Comparison of ENCODE assay signal across 28 cellular contexts in genomic region chr12:3281588-3282150, GRCh38.
DNase-seq lines count a peak whose midpoint lies in the region; ATAC-seq lines count a peak whose summit lies in the region.
"Had no signal": no experiment of that assay in that cellular context is flagged by ENCODE, and none has a peak within 500 bp of the region (broad histone marks: within the 10 kb centered on the region; RNA-seq: fewer than 3 reads in every experiment).

No MANE protein-coding gene starts in this region.

- no peak overlapping the region for H3K27ac Mint-ChIP-seq in stimulated activated naive B cell treated with anti-CD40 and anti-IgM and Interleukin-4, amounts not matched to agents 10 μg/mL and 1 μg/mL and 100 μg/mL, for 72 hours
- no peak overlapping the region for H3K27ac Mint-ChIP-seq in CD8-positive, alpha-beta memory T cell
- H3K27ac Mint-ChIP-seq: activated CD4-positive, alpha-beta T cell treated with anti-CD3 and anti-CD28 coated beads, Interleukin-2, amount 10 ng/mL, durations not matched to agents 24 days and 14 days; CD4-positive, alpha-beta T cell had no signal

- intact Hi-C loops in left ventricle myocardium superior (cut with micrococcal nuclease): no loop called here

- H3K36me3 Mint-ChIP-seq in stimulated activated naive B cell treated with anti-CD40 and anti-IgM and Interleukin-4, amounts not matched to agents 10 μg/mL and 1 μg/mL and 100 μg/mL, for 72 hours: no peaks in the 10 kb centered on the region
- H3K36me3 Mint-ChIP-seq in CD8-positive, alpha-beta memory T cell: no peaks in the 10 kb centered on the region

- no peaks in the 10 kb centered on the region for H3K9me3 Mint-ChIP-seq in stimulated activated naive B cell treated with anti-CD40 and anti-IgM and Interleukin-4, amounts not matched to agents 10 μg/mL and 1 μg/mL and 100 μg/mL, for 72 hours
- H3K9me3 Mint-ChIP-seq in CD8-positive, alpha-beta memory T cell: no peaks in the 10 kb centered on the region
- H3K9me3 Mint-ChIP-seq: activated CD4-positive, alpha-beta T cell treated with anti-CD3 and anti-CD28 coated beads, Interleukin-2, amount 10 ng/mL, durations not matched to agents 24 days and 14 days; CD4-positive, alpha-beta T cell had no signal

- H3K27me3 ChIP-seq in CD8-positive, alpha-beta memory T cell (ENCODE audit: insufficient read depth, low read length, poor library complexity, severe bottlenecking): no peaks in the 10 kb centered on the region
- H3K27me3 ChIP-seq: adrenal gland, brain microvascular endothelial cell, suprapubic skin had no signal

- no peaks in the 10 kb centered on the region for H3K4me1 ChIP-seq in CD8-positive, alpha-beta memory T cell (ENCODE audit: insufficient read depth, low read length)
- H3K4me1 ChIP-seq: adrenal gland had no signal

- H3K36me3 ChIP-seq in CD8-positive, alpha-beta memory T cell (ENCODE audit: insufficient read depth, low read length): no peaks in the 10 kb centered on the region

- no peak overlapping the region for H3K4me3 Mint-ChIP-seq in stimulated activated naive B cell treated with anti-CD40 and anti-IgM and Interleukin-4, amounts not matched to agents 10 μg/mL and 1 μg/mL and 100 μg/mL, for 72 hours
- no peak overlapping the region for H3K4me3 Mint-ChIP-seq in CD8-positive, alpha-beta memory T cell
- H3K4me3 Mint-ChIP-seq: activated CD4-positive, alpha-beta T cell treated with anti-CD3 and anti-CD28 coated beads, Interleukin-2, amount 10 ng/mL, durations not matched to agents 24 days and 14 days; CD4-positive, alpha-beta T cell had no signal

- CTCF ChIA-PET in CD8-positive, alpha-beta memory T cell (lab: Charles Lee): interaction anchor here (1.3 kb wide), 1 partner anchor 11 kb away, joined by 3 read pairs; no protein-coding TSS in a partner anchor

- no peak overlapping the region for H3K27ac ChIP-seq in CD8-positive, alpha-beta memory T cell (ENCODE audit: low read depth, low read length)
- H3K27ac ChIP-seq: 22Rv1, adrenal gland, brain microvascular endothelial cell, epithelial cell of prostate, parathyroid adenoma, RWPE1, spleen, suprapubic skin, VCaP had no signal

- H3K4me3 ChIP-seq in CD8-positive, alpha-beta memory T cell (ENCODE audit: low read length): no peak overlapping the region
- H3K4me3 ChIP-seq: adrenal gland, lung, spleen, suprapubic skin had no signal

- peaks cover 32 to 41% of the 10 kb centered on the region in 2 donors for H3K27me3 Mint-ChIP-seq in stimulated activated naive B cell treated with anti-CD40 and anti-IgM and Interleukin-4, amounts not matched to agents 10 μg/mL and 1 μg/mL and 100 μg/mL, for 72 hours
- H3K27me3 Mint-ChIP-seq in CD8-positive, alpha-beta memory T cell: peaks cover 5 to 20% of the 10 kb centered on the region in 2 donors

- H3K9me3 ChIP-seq in CD8-positive, alpha-beta memory T cell (ENCODE audit: low read length): no peaks in the 10 kb centered on the region
- H3K9me3 ChIP-seq: adrenal gland, spleen, suprapubic skin had no signal

- ATAC-seq in left ventricle myocardium superior: peak; percentile 70
- ATAC-seq in stimulated activated naive B cell treated with anti-CD40 and anti-IgM and Interleukin-4, amounts not matched to agents 10 μg/mL and 1 μg/mL and 100 μg/mL, for 72 hours (replicated peaks): peak; percentile 70 to 93

- DNase-seq in DMS79 treated with DMSO at 0.1 percent for 48 hours (lab: John Stamatoyannopoulos, UW) (peak; percentile 73), DMS79 (lab: John Stamatoyannopoulos, UW) (no peak), amniotic epithelial cell (ENCODE audit: low read depth) (peak; percentile 56), left ventricle myocardium superior (peak; percentile 49), DMS 273 treated with DMSO at 0.1 percent for 48 hours (lab: John Stamatoyannopoulos, UW) (no peak), AML-193 (lab: John Stamatoyannopoulos, UW) (no peak)
- DNase-seq in stimulated activated naive B cell treated with anti-CD40 and anti-IgM and Interleukin-4, amounts not matched to agents 10 μg/mL and 1 μg/mL and 100 μg/mL, for 72 hours: peak; percentile 29
- DNase-seq in CD8-positive, alpha-beta memory T cell: no peak
- DNase-seq: activated CD4-positive, alpha-beta T cell treated with anti-CD3 and anti-CD28 coated beads, Interleukin-2, amount 10 ng/mL, durations not matched to agents 24 days and 14 days; activated naive CD4-positive, alpha-beta T cell treated with Interleukin-2 at 50 U/mL for 16 hours; activated T-cell treated with anti-CD3 and anti-CD28 coated beads, Interleukin-2, amount 50 U/mL, for 1 hour; brain microvascular endothelial cell; CD4-positive, alpha-beta T cell; effector CD4-positive, alpha-beta T cell; GOT3; kidney; NCI-H2081; NCI-H226; right cardiac atrium; spleen had no signal

- POLR2A ChIA-PET in CD8-positive, alpha-beta memory T cell (lab: Charles Lee): no interaction called here

- peaks cover 3 to 6% of the 10 kb centered on the region in 2 donors for H3K4me1 Mint-ChIP-seq in stimulated activated naive B cell treated with anti-CD40 and anti-IgM and Interleukin-4, amounts not matched to agents 10 μg/mL and 1 μg/mL and 100 μg/mL, for 72 hours
- no peaks in the 10 kb centered on the region for H3K4me1 Mint-ChIP-seq in CD8-positive, alpha-beta memory T cell
- H3K4me1 Mint-ChIP-seq: activated CD4-positive, alpha-beta T cell treated with anti-CD3 and anti-CD28 coated beads, Interleukin-2, amount 10 ng/mL, durations not matched to agents 24 days and 14 days had no signal

Comparison
In these comparisons a context has a peak if more than half of its experiments do, and no peak if none do; other contexts are left out.
1. DNase-seq: peak in DMS79 treated with DMSO at 0.1 percent for 48 hours (single experiment), amniotic epithelial cell (single experiment), left ventricle myocardium superior (single experiment) and stimulated activated naive B cell treated with anti-CD40 and anti-IgM and Interleukin-4, amounts not matched to agents 10 μg/mL and 1 μg/mL and 100 μg/mL, for 72 hours (single experiment); none in DMS79 (single experiment), CD8-positive, alpha-beta memory T cell (0 of 5), DMS 273 treated with DMSO at 0.1 percent for 48 hours (single experiment) and AML-193 (0 of 2).